13 cellular contexts compared by ENCODE assay signal in the genomic region with DNA sequence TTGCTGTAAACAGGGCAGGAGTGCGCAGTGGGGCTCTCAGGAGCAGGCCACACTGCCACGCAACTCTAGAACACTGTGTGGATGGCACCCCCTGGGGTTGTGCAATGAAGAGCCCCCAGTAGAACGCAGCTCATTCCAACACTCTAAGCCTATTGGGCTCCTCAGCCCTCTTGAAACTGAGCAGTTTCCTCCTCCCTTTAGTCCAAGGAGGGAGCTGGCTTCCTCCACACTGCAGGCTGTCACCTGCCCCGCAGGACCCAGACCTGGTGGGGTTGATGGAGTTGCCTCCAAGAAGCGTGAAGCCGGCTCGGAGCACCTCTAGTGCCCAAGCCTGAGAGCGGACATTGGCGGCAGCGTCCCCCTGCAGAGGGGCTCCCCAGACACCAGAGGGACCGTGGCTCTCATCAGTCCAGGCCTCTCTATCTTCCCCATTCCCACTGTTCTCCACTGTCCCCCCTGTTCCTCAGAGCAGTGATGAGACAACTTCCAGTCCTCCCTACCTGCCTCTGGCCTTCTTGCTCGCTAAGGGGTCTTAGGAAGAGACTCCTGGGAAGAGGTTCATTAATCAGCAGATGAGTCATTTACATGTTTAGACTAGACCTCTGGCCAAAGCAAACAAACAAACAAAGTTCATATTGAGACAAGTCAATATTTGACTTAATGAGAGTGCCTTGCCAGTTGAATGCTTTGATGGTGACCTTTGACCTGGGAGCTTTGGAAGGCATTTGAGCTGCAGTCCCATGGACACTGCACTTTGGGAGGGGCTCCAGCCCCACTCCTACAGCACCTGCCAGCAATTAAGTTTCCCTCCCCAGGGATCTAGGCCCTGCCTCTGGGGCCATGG.
DNase-seq lines count a peak whose midpoint lies in the region; FAIRE-seq and TF ChIP-seq lines count a peak whose summit lies in the region.
"Had no signal": no experiment of that assay in that cellular context is flagged by ENCODE, and none has a peak within 500 bp of the region (broad histone marks: within the 10 kb centered on the region; RNA-seq: fewer than 3 reads in every experiment).

No MANE protein-coding gene starts in this region.

- no peak for TF ChIP-seq POLR2A in spleen (IDR thresholded peaks at IDR 0.05)

- H3K4me3 ChIP-seq in spleen: no peak overlapping the region

- peaks cover 0 to 17% (median 12%) of the 10 kb centered on the region in 8 donors for H3K9me3 ChIP-seq in spleen

- H3K27me3 ChIP-seq in spleen (replicated peaks in 1 of 7): peaks cover 0 to 6% (median 0%) of the 10 kb centered on the region in 7 donors
- H3K27me3 ChIP-seq: brain microvascular endothelial cell had no signal

- no peak overlapping the region for H3K27ac ChIP-seq in spleen
- H3K27ac ChIP-seq: brain microvascular endothelial cell had no signal

- peaks cover 0 to 15% (median 2%) of the 10 kb centered on the region in 6 donors for H3K4me1 ChIP-seq in spleen

- intact Hi-C loops in spleen (cut with DNase I; ENCODE audit: low total_unique reads): no loop called here

- DNase-seq in NCI-H1105 treated with DMSO at 0.1 percent for 48 hours (lab: John Stamatoyannopoulos, UW): peak; percentile 37
- DNase-seq in NCI-H1105 (lab: John Stamatoyannopoulos, UW): no peak
- DNase-seq in NCI-H526 treated with DMSO at 0.1 percent for 48 hours (lab: John Stamatoyannopoulos, UW): peak; percentile 85
- DNase-seq in kidney tubule cell (ENCODE audit: low spot score): peak; percentile 14
- DNase-seq in spleen: peak; percentile 56
- no peak for DNase-seq in D721Med (ENCODE audit: insufficient read length, low spot score)
- no peak for DNase-seq in DMS 273 treated with DMSO at 0.1 percent for 48 hours (lab: John Stamatoyannopoulos, UW)
- no peak for DNase-seq in NCI-H524 treated with DMSO at 0.1 percent for 48 hours (lab: John Stamatoyannopoulos, UW)
- DNase-seq: 8988T; activated CD4-positive, alpha-beta T cell treated with anti-CD3 and anti-CD28 coated beads for 4 hours; brain microvascular endothelial cell; SW 1271 had no signal

- no peak for FAIRE-seq in D721Med (lab: Jason Lieb, UNC)
- FAIRE-seq: endothelial cell of umbilical vein had no signal

- H3K36me3 ChIP-seq in spleen: no peaks in the 10 kb centered on the region
- H3K36me3 ChIP-seq: brain microvascular endothelial cell had no signal

- 84 to 94% (median 90%) methylated on average over 11 to 12 of the region's 12 CpGs for WGBS in spleen, 5 donors

- TF ChIP-seq CTCF in spleen (IDR thresholded peaks at IDR 0.05 in 8 of 11, conservative IDR thresholded peaks at IDR 0.05 in 3 of 11) (no peak), D721Med (IDR thresholded peaks at IDR 0.05; ENCODE audit: insufficient read depth, missing control alignments) (no peak)

Comparison
In these comparisons a context has a peak if more than half of its experiments do, and no peak if none do; other contexts are left out.
1. DNase-seq: peak in NCI-H1105 treated with DMSO at 0.1 percent for 48 hours (single experiment), NCI-H526 treated with DMSO at 0.1 percent for 48 hours (single experiment), kidney tubule cell (single experiment) and spleen (single experiment); none in NCI-H1105 (single experiment), D721Med (single experiment), DMS 273 treated with DMSO at 0.1 percent for 48 hours (single experiment) and NCI-H524 treated with DMSO at 0.1 percent for 48 hours (single experiment).